ENCODE assay signal across 1 cellular context in genomic region chr2:113626616-113627330, GRCh38.
TF ChIP-seq lines count a peak whose summit lies in the region.
"Not testable (repeated sequence)": the region's sequence is repeated elsewhere in the genome, so short reads cannot be mapped to it uniquely, and the experiment has no call there.

Gene RABL2A (plus strand): TSS chr2:113627266. CDS start chr2:113628607, 1,341 bp downstream.

TF ChIP-seq in HepG2, 621 proteins besides CTCF, POLR2A, EP300 and RAD21 (continued from another document and continues in another):
- TF ChIP-seq, protein P1, sequence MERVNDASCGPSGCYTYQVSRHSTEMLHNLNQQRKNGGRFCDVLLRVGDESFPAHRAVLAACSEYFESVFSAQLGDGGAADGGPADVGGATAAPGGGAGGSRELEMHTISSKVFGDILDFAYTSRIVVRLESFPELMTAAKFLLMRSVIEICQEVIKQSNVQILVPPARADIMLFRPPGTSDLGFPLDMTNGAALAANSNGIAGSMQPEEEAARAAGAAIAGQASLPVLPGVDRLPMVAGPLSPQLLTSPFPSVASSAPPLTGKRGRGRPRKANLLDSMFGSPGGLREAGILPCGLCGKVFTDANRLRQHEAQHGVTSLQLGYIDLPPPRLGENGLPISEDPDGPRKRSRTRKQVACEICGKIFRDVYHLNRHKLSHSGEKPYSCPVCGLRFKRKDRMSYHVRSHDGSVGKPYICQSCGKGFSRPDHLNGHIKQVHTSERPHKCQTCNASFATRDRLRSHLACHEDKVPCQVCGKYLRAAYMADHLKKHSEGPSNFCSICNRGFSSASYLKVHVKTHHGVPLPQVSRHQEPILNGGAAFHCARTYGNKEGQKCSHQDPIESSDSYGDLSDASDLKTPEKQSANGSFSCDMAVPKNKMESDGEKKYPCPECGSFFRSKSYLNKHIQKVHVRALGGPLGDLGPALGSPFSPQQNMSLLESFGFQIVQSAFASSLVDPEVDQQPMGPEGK (CRISPR knock-in tag; IDR thresholded peaks at IDR 0.05), result 0 out of 2 replicates have a peak, but pooled peaks have one; percentile 23
- TF ChIP-seq NAIF1 (CRISPR knock-in tag; IDR thresholded peaks at IDR 0.05; ENCODE audit: borderline replicate concordance) (peak; percentile 62; the same call in 1 of the 2 replicates), ZFY (CRISPR knock-in tag; IDR thresholded peaks at IDR 0.05) (peak; percentile 60; the same call in 1 of the 2 replicates), KMT2B (CRISPR knock-in tag; IDR thresholded peaks at IDR 0.05) (peak; percentile 49; the same call in 1 of the 2 replicates), ZNF143 (CRISPR knock-in tag; IDR thresholded peaks at IDR 0.05) (0 out of 2 replicates have a peak, but pooled peaks have one; percentile 25), GMEB1 (CRISPR knock-in tag; IDR thresholded peaks at IDR 0.05; ENCODE audit: borderline replicate concordance) (peak; percentile 50; the same call in 1 of the 2 replicates), ZFX (CRISPR knock-in tag; IDR thresholded peaks at IDR 0.05; ENCODE audit: low read depth) (peak; percentile 60), RBFOX2 (IDR thresholded peaks at IDR 0.05; ENCODE audit: low read depth, low read length) (peak; percentile 70), ELF1 (CRISPR knock-in tag; IDR thresholded peaks at IDR 0.05) (peak; percentile 86), KMT2A (CRISPR knock-in tag; IDR thresholded peaks at IDR 0.05) (peak; percentile 41; the same call in 1 of the 2 replicates), NONO (CRISPR knock-in tag; conservative IDR thresholded peaks at IDR 0.05) (0 out of 2 replicates have a peak, but pooled peaks have one; percentile 38), MXD3 (CRISPR knock-in tag; IDR thresholded peaks at IDR 0.05) (0 out of 2 replicates have a peak, but pooled peaks have one; percentile 56), SPEN (CRISPR knock-in tag; IDR thresholded peaks at IDR 0.05; ENCODE audit: low read depth) (peak; percentile 61; the same call in 1 of the 2 replicates), HOMEZ (CRISPR knock-in tag; IDR thresholded peaks at IDR 0.05; ENCODE audit: low read depth) (0 out of 2 replicates have a peak, but pooled peaks have one; percentile 12), MYC (CRISPR knock-in tag; IDR thresholded peaks at IDR 0.05; ENCODE audit: borderline replicate concordance) (peak; percentile 60; the same call in 1 of the 2 replicates), HNRNPLL (IDR thresholded peaks at IDR 0.05; ENCODE audit: low read depth, low read length, poor library complexity, severe bottlenecking) (peak; percentile 87), ZNF501 (CRISPR knock-in tag; IDR thresholded peaks at IDR 0.05) (0 out of 2 replicates have a peak, but pooled peaks have one; percentile 40), KDM5A (IDR thresholded peaks at IDR 0.05; ENCODE audit: borderline replicate concordance, low read length) (peak; percentile 55; the same call in 1 of the 2 replicates), ZBTB14 (CRISPR knock-in tag; IDR thresholded peaks at IDR 0.05) (peak; percentile 52; the same call in 1 of the 2 replicates), ARID4A (CRISPR knock-in tag; IDR thresholded peaks at IDR 0.05; ENCODE audit: borderline replicate concordance) (peak; percentile 90), ELF3 (CRISPR knock-in tag; IDR thresholded peaks at IDR 0.05) (peak; percentile 62), RBM39 (IDR thresholded peaks at IDR 0.05; ENCODE audit: low read depth, low read length, poor library complexity, severe bottlenecking) (peak; percentile 41), ZNF792 (CRISPR knock-in tag; IDR thresholded peaks at IDR 0.05) (0 out of 2 replicates have a peak, but pooled peaks have one; percentile 23), IKZF5 (CRISPR knock-in tag; IDR thresholded peaks at IDR 0.05) (0 out of 2 replicates have a peak, but pooled peaks have one; percentile 47)
- TF ChIP-seq, protein P2, sequence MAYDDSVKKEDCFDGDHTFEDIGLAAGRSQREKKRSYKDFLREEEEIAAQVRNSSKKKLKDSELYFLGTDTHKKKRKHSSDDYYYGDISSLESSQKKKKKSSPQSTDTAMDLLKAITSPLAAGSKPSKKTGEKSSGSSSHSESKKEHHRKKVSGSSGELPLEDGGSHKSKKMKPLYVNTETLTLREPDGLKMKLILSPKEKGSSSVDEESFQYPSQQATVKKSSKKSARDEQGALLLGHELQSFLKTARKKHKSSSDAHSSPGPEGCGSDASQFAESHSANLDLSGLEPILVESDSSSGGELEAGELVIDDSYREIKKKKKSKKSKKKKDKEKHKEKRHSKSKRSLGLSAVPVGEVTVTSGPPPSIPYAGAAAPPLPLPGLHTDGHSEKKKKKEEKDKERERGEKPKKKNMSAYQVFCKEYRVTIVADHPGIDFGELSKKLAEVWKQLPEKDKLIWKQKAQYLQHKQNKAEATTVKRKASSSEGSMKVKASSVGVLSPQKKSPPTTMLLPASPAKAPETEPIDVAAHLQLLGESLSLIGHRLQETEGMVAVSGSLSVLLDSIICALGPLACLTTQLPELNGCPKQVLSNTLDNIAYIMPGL (CRISPR knock-in tag; IDR thresholded peaks at IDR 0.05; ENCODE audit: borderline replicate concordance in 1 of 2, low read depth in 1 of 2), result 0 out of 4 replicates have a peak, but pooled peaks of 1 of the 2 experiments have one; percentile 20
- TF ChIP-seq, protein P3, sequence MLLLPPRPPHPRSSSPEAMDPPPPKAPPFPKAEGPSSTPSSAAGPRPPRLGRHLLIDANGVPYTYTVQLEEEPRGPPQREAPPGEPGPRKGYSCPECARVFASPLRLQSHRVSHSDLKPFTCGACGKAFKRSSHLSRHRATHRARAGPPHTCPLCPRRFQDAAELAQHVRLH (CRISPR knock-in tag; IDR thresholded peaks at IDR 0.05; ENCODE audit: borderline replicate concordance, low read depth), result 0 out of 2 replicates have a peak, but pooled peaks have one; percentile 19
- TF ChIP-seq NONO (IDR thresholded peaks at IDR 0.05), result not testable (repeated sequence)
- TF ChIP-seq, protein P4, sequence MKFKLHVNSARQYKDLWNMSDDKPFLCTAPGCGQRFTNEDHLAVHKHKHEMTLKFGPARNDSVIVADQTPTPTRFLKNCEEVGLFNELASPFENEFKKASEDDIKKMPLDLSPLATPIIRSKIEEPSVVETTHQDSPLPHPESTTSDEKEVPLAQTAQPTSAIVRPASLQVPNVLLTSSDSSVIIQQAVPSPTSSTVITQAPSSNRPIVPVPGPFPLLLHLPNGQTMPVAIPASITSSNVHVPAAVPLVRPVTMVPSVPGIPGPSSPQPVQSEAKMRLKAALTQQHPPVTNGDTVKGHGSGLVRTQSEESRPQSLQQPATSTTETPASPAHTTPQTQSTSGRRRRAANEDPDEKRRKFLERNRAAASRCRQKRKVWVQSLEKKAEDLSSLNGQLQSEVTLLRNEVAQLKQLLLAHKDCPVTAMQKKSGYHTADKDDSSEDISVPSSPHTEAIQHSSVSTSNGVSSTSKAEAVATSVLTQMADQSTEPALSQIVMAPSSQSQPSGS (CRISPR knock-in tag; IDR thresholded peaks at IDR 0.05), result 0 out of 2 replicates have a peak, but pooled peaks have one; percentile 23
- TF ChIP-seq, protein P5, sequence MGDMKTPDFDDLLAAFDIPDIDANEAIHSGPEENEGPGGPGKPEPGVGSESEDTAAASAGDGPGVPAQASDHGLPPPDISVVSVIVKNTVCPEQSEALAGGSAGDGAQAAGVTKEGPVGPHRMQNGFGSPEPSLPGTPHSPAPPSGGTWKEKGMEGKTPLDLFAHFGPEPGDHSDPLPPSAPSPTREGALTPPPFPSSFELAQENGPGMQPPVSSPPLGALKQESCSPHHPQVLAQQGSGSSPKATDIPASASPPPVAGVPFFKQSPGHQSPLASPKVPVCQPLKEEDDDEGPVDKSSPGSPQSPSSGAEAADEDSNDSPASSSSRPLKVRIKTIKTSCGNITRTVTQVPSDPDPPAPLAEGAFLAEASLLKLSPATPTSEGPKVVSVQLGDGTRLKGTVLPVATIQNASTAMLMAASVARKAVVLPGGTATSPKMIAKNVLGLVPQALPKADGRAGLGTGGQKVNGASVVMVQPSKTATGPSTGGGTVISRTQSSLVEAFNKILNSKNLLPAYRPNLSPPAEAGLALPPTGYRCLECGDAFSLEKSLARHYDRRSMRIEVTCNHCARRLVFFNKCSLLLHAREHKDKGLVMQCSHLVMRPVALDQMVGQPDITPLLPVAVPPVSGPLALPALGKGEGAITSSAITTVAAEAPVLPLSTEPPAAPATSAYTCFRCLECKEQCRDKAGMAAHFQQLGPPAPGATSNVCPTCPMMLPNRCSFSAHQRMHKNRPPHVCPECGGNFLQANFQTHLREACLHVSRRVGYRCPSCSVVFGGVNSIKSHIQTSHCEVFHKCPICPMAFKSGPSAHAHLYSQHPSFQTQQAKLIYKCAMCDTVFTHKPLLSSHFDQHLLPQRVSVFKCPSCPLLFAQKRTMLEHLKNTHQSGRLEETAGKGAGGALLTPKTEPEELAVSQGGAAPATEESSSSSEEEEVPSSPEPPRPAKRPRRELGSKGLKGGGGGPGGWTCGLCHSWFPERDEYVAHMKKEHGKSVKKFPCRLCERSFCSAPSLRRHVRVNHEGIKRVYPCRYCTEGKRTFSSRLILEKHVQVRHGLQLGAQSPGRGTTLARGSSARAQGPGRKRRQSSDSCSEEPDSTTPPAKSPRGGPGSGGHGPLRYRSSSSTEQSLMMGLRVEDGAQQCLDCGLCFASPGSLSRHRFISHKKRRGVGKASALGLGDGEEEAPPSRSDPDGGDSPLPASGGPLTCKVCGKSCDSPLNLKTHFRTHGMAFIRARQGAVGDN (CRISPR knock-in tag; IDR thresholded peaks at IDR 0.05), result peak; percentile 66
